In genomic region chr1:21322681-21323016, GRCh38 we compare ENCODE assay signal across 8 cellular contexts. TPM values are rescaled to one million over a fixed set of nuclear protein-coding genes. Genes with fewer than 3 reads are reported as not detected.
A peak's percentile ranks its signal among the peaks of the same experiment; 100 is the strongest.
DNase-seq lines count a peak whose midpoint lies in the region; ATAC-seq and TF ChIP-seq lines count a peak whose summit lies in the region.

No MANE protein-coding gene starts in this region.

- no peaks in the 10 kb centered on the region for H3K9me3 Mint-ChIP-seq in osteocyte (ENCODE audit: unreplicated experiment)

- intact Hi-C loops in dorsolateral prefrontal cortex (cut with DNase I) = no loop called here

- no peak for ATAC-seq in HG03354 (IDR thresholded peaks at IDR 0.05; ENCODE audit: poor library complexity, severe bottlenecking, unreplicated experiment)
- ATAC-seq in HG03139 (IDR thresholded peaks at IDR 0.05; ENCODE audit: unreplicated experiment) = no peak

- no peaks in the 10 kb centered on the region for H3K27me3 Mint-ChIP-seq in osteocyte (ENCODE audit: unreplicated experiment)

- peak overlapping the region; percentile 98 for H3K27ac Mint-ChIP-seq in osteocyte (ENCODE audit: unreplicated experiment)

- H3K4me1 ChIP-seq in BLaER1 treated with 17β-estradiol and CSF1 and Interleukin-3, amounts not matched to agents 10 nM and 100 nM = peaks cover 74 to 100% (median 100%) of the 10 kb centered on the region in 10 experiments
- H3K4me1 ChIP-seq in OCI-LY1 (ENCODE audit: insufficient read depth, low read length, severe bottlenecking) = peaks cover 73% of the 10 kb centered on the region

- H3K9me2 ChIP-seq in OCI-LY1 (ENCODE audit: low read depth, low read length) = no peaks in the 10 kb centered on the region

- no peaks in the 10 kb centered on the region for H3K79me2 ChIP-seq in OCI-LY1 (ENCODE audit: insufficient read depth, low read length)

- peak overlapping the region in 2 of 10 experiments; percentile 1 to 4; a peak in 3 of 20 replicates for H3K4me3 ChIP-seq in BLaER1 treated with 17β-estradiol and CSF1 and Interleukin-3, amounts not matched to agents 10 nM and 100 nM
- H3K4me3 ChIP-seq in OCI-LY1 (ENCODE audit: low read depth, low read length, poor library complexity, severe bottlenecking) (no peak overlapping the region), dorsolateral prefrontal cortex (no peak overlapping the region)

- H3K4me2 ChIP-seq in BLaER1 treated with 17β-estradiol and CSF1 and Interleukin-3, amounts not matched to agents 10 nM and 100 nM = peak overlapping the region; percentile 80 to 97 (median 92)
- H3K4me2 ChIP-seq in OCI-LY1 (ENCODE audit: low read length) = no peak overlapping the region; the same call in 1 of the 2 replicates

- H3K36me3 ChIP-seq in BLaER1 treated with 17β-estradiol and CSF1 and Interleukin-3, amounts not matched to agents 10 nM and 100 nM = no peaks in the 10 kb centered on the region
- no peaks in the 10 kb centered on the region for H3K36me3 ChIP-seq in OCI-LY1 (ENCODE audit: insufficient read depth, low read length)

- no peaks in the 10 kb centered on the region for H3F3A ChIP-seq in OCI-LY1 (ENCODE audit: insufficient read depth, low read length)

- peak overlapping the region in 10 of 11 experiments; percentile 35 to 95 (median 88); a peak in 19 of 22 replicates for H3K27ac ChIP-seq in BLaER1 treated with 17β-estradiol and CSF1 and Interleukin-3, amounts not matched to agents 10 nM and 100 nM
- H3K27ac ChIP-seq in OCI-LY1 (ENCODE audit: low read depth, low read length, poor library complexity, severe bottlenecking) (peak overlapping the region; percentile 23), dorsolateral prefrontal cortex (peak overlapping the region in 54 of 59 donors; percentile 8 to 94 (median 74))

- peaks cover 97% of the 10 kb centered on the region for H3K4me1 Mint-ChIP-seq in osteocyte (ENCODE audit: unreplicated experiment)

- H3K36me3 Mint-ChIP-seq in osteocyte (ENCODE audit: unreplicated experiment) = peaks cover 3% of the 10 kb centered on the region

- peaks cover 0 to 7% (median 0%) of the 10 kb centered on the region in 11 experiments; a peak in 1 of 22 replicates for H4K20me1 ChIP-seq in BLaER1 treated with 17β-estradiol and CSF1 and Interleukin-3, amounts not matched to agents 10 nM and 100 nM
- H4K20me1 ChIP-seq in OCI-LY1 (ENCODE audit: insufficient read depth, low read length) = no peaks in the 10 kb centered on the region

- peak overlapping the region; percentile 32 for H3K4me3 Mint-ChIP-seq in osteocyte (ENCODE audit: unreplicated experiment)

- H2AFZ ChIP-seq in OCI-LY1 (ENCODE audit: low read length) = no peak overlapping the region

- no peaks in the 10 kb centered on the region for H3K9me3 ChIP-seq in BLaER1 treated with 17β-estradiol and CSF1 and Interleukin-3, amounts not matched to agents 10 nM and 100 nM (replicated peaks in 1 of 11)
- no peaks in the 10 kb centered on the region for H3K9me3 ChIP-seq in OCI-LY1 (ENCODE audit: low read length)

- TF ChIP-seq CTCF in OCI-LY1 (IDR thresholded peaks at IDR 0.05; ENCODE audit: low read length) (no peak), dorsolateral prefrontal cortex (IDR thresholded peaks at IDR 0.05 in 54 of 56, conservative IDR thresholded peaks at IDR 0.05 in 2 of 56; ENCODE audit: low read depth in 1 of 56, partially characterized antibody in 56 of 56) (no peak), osteocyte (IDR thresholded peaks at IDR 0.05) (peak; percentile 13)

- peak overlapping the region in 9 of 11 experiments; percentile 44 to 85 (median 72); a peak in 17 of 22 replicates for H3K9ac ChIP-seq in BLaER1 treated with 17β-estradiol and CSF1 and Interleukin-3, amounts not matched to agents 10 nM and 100 nM
- no peak overlapping the region for H3K9ac ChIP-seq in OCI-LY1 (ENCODE audit: low read length)

- no peak for DNase-seq in dorsolateral prefrontal cortex
- DNase-seq in osteocyte (ENCODE audit: extremely low spot score, unreplicated experiment) = no peak
- no peak for DNase-seq in OCI-M1 (lab: John Stamatoyannopoulos, UW)
- DNase-seq in CD1c-positive myeloid dendritic cell (ENCODE audit: extremely low spot score) = no peak

- H3K27me3 ChIP-seq in BLaER1 treated with 17β-estradiol and CSF1 and Interleukin-3, amounts not matched to agents 10 nM and 100 nM = peaks cover 0 to 19% (median 0%) of the 10 kb centered on the region in 11 experiments; a peak in 3 of 22 replicates
- H3K27me3 ChIP-seq in OCI-LY1 (ENCODE audit: insufficient read depth, low read length) (no peaks in the 10 kb centered on the region), dorsolateral prefrontal cortex (no peaks in the 10 kb centered on the region)

RNA-seq across cellular contexts. Expression of gene ECE1, which starts 32.4 kb away (rescaled TPM):
- 100 to 1,000 TPM in 2 of 120 experiments, 10 to 100 TPM in 118; 38.8 to 122 (median 62.6) TPM for total RNA-seq in dorsolateral prefrontal cortex
- total RNA-seq in osteocyte = 217 and 236 TPM in 2 replicates

Comparison
In these comparisons a context has a peak if more than half of its experiments do, and no peak if none do; other contexts are left out.
1. H3K27ac ChIP-seq: peak in every context shown above with its lines; median percentile 88 in BLaER1 treated with 17β-estradiol and CSF1 and Interleukin-3, amounts not matched to agents 10 nM and 100 nM; 74 in dorsolateral prefrontal cortex; 23 in OCI-LY1.